In genomic region chr5:161685461-161685860, GRCh38 we compare ENCODE assay signal across 34 cellular contexts. TPM values are rescaled to one million over a fixed set of nuclear protein-coding genes. Genes with fewer than 3 reads are reported as not detected.
"Had no signal": no experiment of that assay in that cellular context is flagged by ENCODE, and none has a peak within 500 bp of the region (broad histone marks: within the 10 kb centered on the region; RNA-seq: fewer than 3 reads in every experiment).

Gene GABRA6 (plus strand): TSS chr5:161685721. CDS start chr5:161685990, 269 bp downstream.

- H3K27me3 ChIP-seq: left lung, pancreas, sigmoid colon, tibial nerve, upper lobe of left lung, vagina had no signal

- H3K36me3 ChIP-seq: left lung, lower lobe of right lung, pancreas, prostate gland, sigmoid colon, tibial nerve, upper lobe of left lung, vagina had no signal

- ATAC-seq: left colon; left lung; lower lobe of right lung; mucosa of descending colon; naive thymus-derived CD4-positive, alpha-beta T cell; natural killer cell treated with Interleukin-12 subunit alpha and Interleukin-12 subunit beta and Interleukin-15 and Interleukin-18, amount 100 ng/mL, for 72 hours; pancreas; right cardiac atrium; stimulated activated memory B cell treated with anti-CD40 and anti-IgM and Interleukin-4, amounts not matched to agents 10 μg/mL and 1 μg/mL and 100 μg/mL, for 72 hours; stimulated activated naive CD8-positive, alpha-beta T cell treated with anti-CD3 and anti-CD28 coated beads, Interleukin-15, amount 100 ng/mL, for 72 hours had no signal

- H3K4me3 ChIP-seq: left lung, lower lobe of right lung, mucosa of descending colon, pancreas, prostate gland, sigmoid colon, tibial nerve, upper lobe of left lung, vagina had no signal

- H3K9me3 ChIP-seq: left lung, lower lobe of right lung, mucosa of descending colon, pancreas, prostate gland, sigmoid colon, tibial nerve, upper lobe of left lung, vagina had no signal

- H3K4me1 ChIP-seq: left lung, lower lobe of right lung, pancreas, prostate gland, sigmoid colon, tibial nerve, upper lobe of left lung, vagina had no signal

- H3K4me3 Mint-ChIP-seq: immature natural killer cell; naive thymus-derived CD4-positive, alpha-beta T cell; natural killer cell treated with Interleukin-12 subunit alpha and Interleukin-12 subunit beta and Interleukin-15 and Interleukin-18, amount 100 ng/mL, for 72 hours; stimulated activated memory B cell treated with anti-CD40 and anti-IgM and Interleukin-4, amounts not matched to agents 10 μg/mL and 1 μg/mL and 100 μg/mL, for 72 hours; stimulated activated naive CD8-positive, alpha-beta T cell treated with anti-CD3 and anti-CD28 coated beads, Interleukin-15, amount 100 ng/mL, for 72 hours had no signal

- H3K4me1 Mint-ChIP-seq: immature natural killer cell; naive thymus-derived CD4-positive, alpha-beta T cell; stimulated activated memory B cell treated with anti-CD40 and anti-IgM and Interleukin-4, amounts not matched to agents 10 μg/mL and 1 μg/mL and 100 μg/mL, for 72 hours; stimulated activated naive CD8-positive, alpha-beta T cell treated with anti-CD3 and anti-CD28 coated beads, Interleukin-15, amount 100 ng/mL, for 72 hours had no signal

- H3K36me3 Mint-ChIP-seq: immature natural killer cell; naive thymus-derived CD4-positive, alpha-beta T cell; natural killer cell treated with Interleukin-12 subunit alpha and Interleukin-12 subunit beta and Interleukin-15 and Interleukin-18, amount 100 ng/mL, for 72 hours; stimulated activated memory B cell treated with anti-CD40 and anti-IgM and Interleukin-4, amounts not matched to agents 10 μg/mL and 1 μg/mL and 100 μg/mL, for 72 hours had no signal

- H3K27me3 Mint-ChIP-seq: naive thymus-derived CD4-positive, alpha-beta T cell; natural killer cell treated with Interleukin-12 subunit alpha and Interleukin-12 subunit beta and Interleukin-15 and Interleukin-18, amount 100 ng/mL, for 72 hours; stimulated activated memory B cell treated with anti-CD40 and anti-IgM and Interleukin-4, amounts not matched to agents 10 μg/mL and 1 μg/mL and 100 μg/mL, for 72 hours; stimulated activated naive CD8-positive, alpha-beta T cell treated with anti-CD3 and anti-CD28 coated beads, Interleukin-15, amount 100 ng/mL, for 72 hours had no signal

- H3K27ac Mint-ChIP-seq: immature natural killer cell; naive thymus-derived CD4-positive, alpha-beta T cell; natural killer cell treated with Interleukin-12 subunit alpha and Interleukin-12 subunit beta and Interleukin-15 and Interleukin-18, amount 100 ng/mL, for 72 hours; stimulated activated memory B cell treated with anti-CD40 and anti-IgM and Interleukin-4, amounts not matched to agents 10 μg/mL and 1 μg/mL and 100 μg/mL, for 72 hours; stimulated activated naive CD8-positive, alpha-beta T cell treated with anti-CD3 and anti-CD28 coated beads, Interleukin-15, amount 100 ng/mL, for 72 hours had no signal

- DNase-seq: hypothalamus; immature natural killer cell; kidney; left colon; left lung; lower lobe of right lung; mammary epithelial cell; mesenchymal stem cell; midbrain; mucosa of descending colon; naive thymus-derived CD4-positive, alpha-beta T cell; nucleus accumbens; pancreas; posterior cingulate gyrus; retina; sigmoid colon; small intestine; stimulated activated CD4-positive, alpha-beta T cell treated with anti-CD3 and anti-CD28 coated beads, Interleukin-1b, Interleukin-23, amount 100 ng/mL, for 48 hours; stimulated activated CD4-positive, alpha-beta T cell treated with anti-CD3 and anti-CD28 coated beads, Interleukin-2, amount 100 ng/mL, for 48 hours; stimulated activated CD4-positive, alpha-beta T cell treated with anti-CD3 and anti-CD28 coated beads, Interleukin-4, amount 100 ng/mL, for 4 hours; stimulated activated CD8-positive, alpha-beta memory T cell treated with anti-CD3 and anti-CD28 coated beads, Interleukin-4, amount 100 ng/mL, for 48 hours; stimulated activated naive CD4-positive, alpha-beta T cell treated with Interleukin-2 at 50 U/mL for 16 hours; stimulated activated naive CD8-positive, alpha-beta T cell treated with anti-CD3 and anti-CD28 coated beads, Interleukin-15, amount 100 ng/mL, for 72 hours; upper lobe of left lung had no signal

- H3K27ac ChIP-seq: left lung, lower lobe of right lung, pancreas, prostate gland, sigmoid colon, tibial nerve, upper lobe of left lung, vagina had no signal

RNA-seq across cellular contexts. Expression of gene GABRA6, which starts in this region (rescaled TPM):
- total RNA-seq: kidney; left colon; left lung; liver; lower lobe of right lung; mammary epithelial cell; mucosa of descending colon; myocyte; naive thymus-derived CD4-positive, alpha-beta T cell; natural killer cell treated with Interleukin-12 subunit alpha and Interleukin-12 subunit beta and Interleukin-15 and Interleukin-18, amount 100 ng/mL, for 72 hours; osteoblast; pancreas; right cardiac atrium; sigmoid colon; tibial nerve; upper lobe of left lung; urinary bladder; vagina had no signal
